ENCODE assay signal across 1 cellular context in the genomic region with DNA sequence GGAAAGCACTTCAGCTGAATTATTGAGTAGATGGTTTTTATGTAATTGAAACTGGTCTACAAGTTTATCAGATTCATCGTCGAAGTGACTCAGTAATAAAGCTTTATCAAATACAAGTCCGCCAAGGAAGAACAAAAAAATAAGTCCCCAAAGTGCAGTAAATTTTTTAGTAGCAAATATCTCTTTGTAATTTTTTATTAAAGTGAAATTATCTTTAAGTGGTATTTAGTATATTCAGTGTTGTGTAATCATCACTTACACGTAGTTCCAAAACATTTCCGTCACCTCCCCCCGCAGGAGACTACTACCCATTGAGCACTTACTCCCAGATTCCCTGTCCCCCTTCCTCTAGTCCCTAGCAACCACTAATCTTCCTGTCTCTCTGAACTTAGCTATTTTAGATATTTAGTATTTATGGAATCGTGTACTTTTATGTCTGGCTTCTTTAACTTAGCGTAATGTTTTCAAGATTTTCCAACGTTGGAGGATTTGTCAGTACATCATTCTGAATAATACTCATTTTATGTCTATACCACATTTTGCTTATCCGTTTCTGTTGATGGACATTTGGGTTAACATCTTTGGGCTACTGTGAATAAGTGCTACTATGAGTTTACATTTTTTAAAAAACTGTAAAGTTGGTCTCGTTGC.
TF ChIP-seq lines count a peak whose summit lies in the region.

No MANE protein-coding gene starts in this region.

TF ChIP-seq in HepG2, 621 proteins besides CTCF, POLR2A, EP300 and RAD21 (continued from another document and continues in another):
- TF ChIP-seq, protein P1, sequence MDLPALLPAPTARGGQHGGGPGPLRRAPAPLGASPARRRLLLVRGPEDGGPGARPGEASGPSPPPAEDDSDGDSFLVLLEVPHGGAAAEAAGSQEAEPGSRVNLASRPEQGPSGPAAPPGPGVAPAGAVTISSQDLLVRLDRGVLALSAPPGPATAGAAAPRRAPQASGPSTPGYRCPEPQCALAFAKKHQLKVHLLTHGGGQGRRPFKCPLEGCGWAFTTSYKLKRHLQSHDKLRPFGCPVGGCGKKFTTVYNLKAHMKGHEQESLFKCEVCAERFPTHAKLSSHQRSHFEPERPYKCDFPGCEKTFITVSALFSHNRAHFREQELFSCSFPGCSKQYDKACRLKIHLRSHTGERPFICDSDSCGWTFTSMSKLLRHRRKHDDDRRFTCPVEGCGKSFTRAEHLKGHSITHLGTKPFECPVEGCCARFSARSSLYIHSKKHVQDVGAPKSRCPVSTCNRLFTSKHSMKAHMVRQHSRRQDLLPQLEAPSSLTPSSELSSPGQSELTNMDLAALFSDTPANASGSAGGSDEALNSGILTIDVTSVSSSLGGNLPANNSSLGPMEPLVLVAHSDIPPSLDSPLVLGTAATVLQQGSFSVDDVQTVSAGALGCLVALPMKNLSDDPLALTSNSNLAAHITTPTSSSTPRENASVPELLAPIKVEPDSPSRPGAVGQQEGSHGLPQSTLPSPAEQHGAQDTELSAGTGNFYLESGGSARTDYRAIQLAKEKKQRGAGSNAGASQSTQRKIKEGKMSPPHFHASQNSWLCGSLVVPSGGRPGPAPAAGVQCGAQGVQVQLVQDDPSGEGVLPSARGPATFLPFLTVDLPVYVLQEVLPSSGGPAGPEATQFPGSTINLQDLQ (CRISPR knock-in tag; IDR thresholded peaks at IDR 0.05), result no peak
- peak; percentile 74 for TF ChIP-seq SSRP1 (CRISPR knock-in tag; IDR thresholded peaks at IDR 0.05)
- TF ChIP-seq ZNF383 (CRISPR knock-in tag; IDR thresholded peaks at IDR 0.05; ENCODE audit: borderline replicate concordance), result no peak
- TF ChIP-seq, protein P2, sequence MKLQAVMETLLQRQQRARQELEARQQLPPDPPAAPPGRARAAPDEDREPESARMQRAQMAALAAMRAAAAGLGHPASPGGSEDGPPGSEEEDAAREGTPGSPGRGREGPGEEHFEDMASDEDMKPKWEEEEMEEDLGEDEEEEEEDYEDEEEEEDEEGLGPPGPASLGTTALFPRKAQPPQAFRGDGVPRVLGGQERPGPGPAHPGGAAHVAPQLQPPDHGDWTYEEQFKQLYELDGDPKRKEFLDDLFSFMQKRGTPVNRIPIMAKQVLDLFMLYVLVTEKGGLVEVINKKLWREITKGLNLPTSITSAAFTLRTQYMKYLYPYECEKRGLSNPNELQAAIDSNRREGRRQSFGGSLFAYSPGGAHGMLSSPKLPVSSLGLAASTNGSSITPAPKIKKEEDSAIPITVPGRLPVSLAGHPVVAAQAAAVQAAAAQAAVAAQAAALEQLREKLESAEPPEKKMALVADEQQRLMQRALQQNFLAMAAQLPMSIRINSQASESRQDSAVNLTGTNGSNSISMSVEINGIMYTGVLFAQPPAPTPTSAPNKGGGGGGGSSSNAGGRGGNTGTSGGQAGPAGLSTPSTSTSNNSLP (IDR thresholded peaks at IDR 0.05; ENCODE audit: low read depth, low read length), result 0 out of 2 replicates have a peak, but pooled peaks have one; percentile 23
- TF ChIP-seq, protein P3, sequence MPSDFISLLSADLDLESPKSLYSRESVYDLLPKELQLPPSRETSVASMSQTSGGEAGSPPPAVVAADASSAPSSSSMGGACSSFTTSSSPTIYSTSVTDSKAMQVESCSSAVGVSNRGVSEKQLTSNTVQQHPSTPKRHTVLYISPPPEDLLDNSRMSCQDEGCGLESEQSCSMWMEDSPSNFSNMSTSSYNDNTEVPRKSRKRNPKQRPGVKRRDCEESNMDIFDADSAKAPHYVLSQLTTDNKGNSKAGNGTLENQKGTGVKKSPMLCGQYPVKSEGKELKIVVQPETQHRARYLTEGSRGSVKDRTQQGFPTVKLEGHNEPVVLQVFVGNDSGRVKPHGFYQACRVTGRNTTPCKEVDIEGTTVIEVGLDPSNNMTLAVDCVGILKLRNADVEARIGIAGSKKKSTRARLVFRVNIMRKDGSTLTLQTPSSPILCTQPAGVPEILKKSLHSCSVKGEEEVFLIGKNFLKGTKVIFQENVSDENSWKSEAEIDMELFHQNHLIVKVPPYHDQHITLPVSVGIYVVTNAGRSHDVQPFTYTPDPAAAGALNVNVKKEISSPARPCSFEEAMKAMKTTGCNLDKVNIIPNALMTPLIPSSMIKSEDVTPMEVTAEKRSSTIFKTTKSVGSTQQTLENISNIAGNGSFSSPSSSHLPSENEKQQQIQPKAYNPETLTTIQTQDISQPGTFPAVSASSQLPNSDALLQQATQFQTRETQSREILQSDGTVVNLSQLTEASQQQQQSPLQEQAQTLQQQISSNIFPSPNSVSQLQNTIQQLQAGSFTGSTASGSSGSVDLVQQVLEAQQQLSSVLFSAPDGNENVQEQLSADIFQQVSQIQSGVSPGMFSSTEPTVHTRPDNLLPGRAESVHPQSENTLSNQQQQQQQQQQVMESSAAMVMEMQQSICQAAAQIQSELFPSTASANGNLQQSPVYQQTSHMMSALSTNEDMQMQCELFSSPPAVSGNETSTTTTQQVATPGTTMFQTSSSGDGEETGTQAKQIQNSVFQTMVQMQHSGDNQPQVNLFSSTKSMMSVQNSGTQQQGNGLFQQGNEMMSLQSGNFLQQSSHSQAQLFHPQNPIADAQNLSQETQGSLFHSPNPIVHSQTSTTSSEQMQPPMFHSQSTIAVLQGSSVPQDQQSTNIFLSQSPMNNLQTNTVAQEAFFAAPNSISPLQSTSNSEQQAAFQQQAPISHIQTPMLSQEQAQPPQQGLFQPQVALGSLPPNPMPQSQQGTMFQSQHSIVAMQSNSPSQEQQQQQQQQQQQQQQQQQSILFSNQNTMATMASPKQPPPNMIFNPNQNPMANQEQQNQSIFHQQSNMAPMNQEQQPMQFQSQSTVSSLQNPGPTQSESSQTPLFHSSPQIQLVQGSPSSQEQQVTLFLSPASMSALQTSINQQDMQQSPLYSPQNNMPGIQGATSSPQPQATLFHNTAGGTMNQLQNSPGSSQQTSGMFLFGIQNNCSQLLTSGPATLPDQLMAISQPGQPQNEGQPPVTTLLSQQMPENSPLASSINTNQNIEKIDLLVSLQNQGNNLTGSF (CRISPR knock-in tag; IDR thresholded peaks at IDR 0.05), result no peak
- TF ChIP-seq ZNF841 (CRISPR knock-in tag; IDR thresholded peaks at IDR 0.05; ENCODE audit: borderline replicate concordance), result no peak
- no peak for TF ChIP-seq KLF15 (CRISPR knock-in tag; IDR thresholded peaks at IDR 0.05; ENCODE audit: borderline replicate concordance)
- no peak for TF ChIP-seq CREB1 (IDR thresholded peaks at IDR 0.05)
- peak; percentile 18; the same call in 1 of the 2 replicates for TF ChIP-seq CREB1 (CRISPR knock-in tag; IDR thresholded peaks at IDR 0.05)
- no peak for TF ChIP-seq ZNF546 (CRISPR knock-in tag; conservative IDR thresholded peaks at IDR 0.05)
- TF ChIP-seq EZH2 (conservative IDR thresholded peaks at IDR 0.05; ENCODE audit: low read depth, low read length), result no peak
- TF ChIP-seq EEA1 (CRISPR knock-in tag; IDR thresholded peaks at IDR 0.05; ENCODE audit: borderline replicate concordance), result no peak
- TF ChIP-seq ZNF761 (CRISPR knock-in tag; conservative IDR thresholded peaks at IDR 0.05), result no peak
- no peak for TF ChIP-seq ZNF878 (CRISPR knock-in tag; IDR thresholded peaks at IDR 0.05)
- TF ChIP-seq ZNF674 (CRISPR knock-in tag; IDR thresholded peaks at IDR 0.05; ENCODE audit: low read depth), result no peak
- TF ChIP-seq, protein P4, sequence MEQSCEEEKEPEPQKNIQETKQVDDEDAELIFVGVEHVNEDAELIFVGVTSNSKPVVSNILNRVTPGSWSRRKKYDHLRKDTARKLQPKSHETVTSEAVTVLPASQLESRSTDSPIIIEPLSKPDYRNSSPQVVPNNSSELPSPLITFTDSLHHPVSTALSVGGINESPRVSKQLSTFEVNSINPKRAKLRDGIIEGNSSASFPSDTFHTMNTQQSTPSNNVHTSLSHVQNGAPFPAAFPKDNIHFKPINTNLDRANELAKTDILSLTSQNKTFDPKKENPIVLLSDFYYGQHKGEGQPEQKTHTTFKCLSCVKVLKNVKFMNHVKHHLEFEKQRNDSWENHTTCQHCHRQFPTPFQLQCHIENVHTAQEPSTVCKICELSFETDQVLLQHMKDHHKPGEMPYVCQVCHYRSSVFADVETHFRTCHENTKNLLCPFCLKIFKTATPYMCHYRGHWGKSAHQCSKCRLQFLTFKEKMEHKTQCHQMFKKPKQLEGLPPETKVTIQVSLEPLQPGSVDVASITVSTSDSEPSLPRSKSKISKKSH (CRISPR knock-in tag; IDR thresholded peaks at IDR 0.05; ENCODE audit: borderline replicate concordance), result no peak
- TF ChIP-seq, protein P5, sequence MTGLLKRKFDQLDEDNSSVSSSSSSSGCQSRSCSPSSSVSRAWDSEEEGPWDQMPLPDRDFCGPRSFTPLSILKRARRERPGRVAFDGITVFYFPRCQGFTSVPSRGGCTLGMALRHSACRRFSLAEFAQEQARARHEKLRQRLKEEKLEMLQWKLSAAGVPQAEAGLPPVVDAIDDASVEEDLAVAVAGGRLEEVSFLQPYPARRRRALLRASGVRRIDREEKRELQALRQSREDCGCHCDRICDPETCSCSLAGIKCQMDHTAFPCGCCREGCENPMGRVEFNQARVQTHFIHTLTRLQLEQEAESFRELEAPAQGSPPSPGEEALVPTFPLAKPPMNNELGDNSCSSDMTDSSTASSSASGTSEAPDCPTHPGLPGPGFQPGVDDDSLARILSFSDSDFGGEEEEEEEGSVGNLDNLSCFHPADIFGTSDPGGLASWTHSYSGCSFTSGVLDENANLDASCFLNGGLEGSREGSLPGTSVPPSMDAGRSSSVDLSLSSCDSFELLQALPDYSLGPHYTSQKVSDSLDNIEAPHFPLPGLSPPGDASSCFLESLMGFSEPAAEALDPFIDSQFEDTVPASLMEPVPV (CRISPR knock-in tag; IDR thresholded peaks at IDR 0.05), result no peak
- TF ChIP-seq SP140L (CRISPR knock-in tag; IDR thresholded peaks at IDR 0.05; ENCODE audit: borderline replicate concordance), result no peak
- TF ChIP-seq, protein P6, sequence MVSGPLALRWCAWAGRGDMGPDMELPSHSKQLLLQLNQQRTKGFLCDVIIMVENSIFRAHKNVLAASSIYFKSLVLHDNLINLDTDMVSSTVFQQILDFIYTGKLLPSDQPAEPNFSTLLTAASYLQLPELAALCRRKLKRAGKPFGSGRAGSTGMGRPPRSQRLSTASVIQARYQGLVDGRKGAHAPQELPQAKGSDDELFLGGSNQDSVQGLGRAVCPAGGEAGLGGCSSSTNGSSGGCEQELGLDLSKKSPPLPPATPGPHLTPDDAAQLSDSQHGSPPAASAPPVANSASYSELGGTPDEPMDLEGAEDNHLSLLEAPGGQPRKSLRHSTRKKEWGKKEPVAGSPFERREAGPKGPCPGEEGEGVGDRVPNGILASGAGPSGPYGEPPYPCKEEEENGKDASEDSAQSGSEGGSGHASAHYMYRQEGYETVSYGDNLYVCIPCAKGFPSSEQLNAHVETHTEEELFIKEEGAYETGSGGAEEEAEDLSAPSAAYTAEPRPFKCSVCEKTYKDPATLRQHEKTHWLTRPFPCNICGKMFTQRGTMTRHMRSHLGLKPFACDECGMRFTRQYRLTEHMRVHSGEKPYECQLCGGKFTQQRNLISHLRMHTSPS (CRISPR knock-in tag; IDR thresholded peaks at IDR 0.05; ENCODE audit: low read depth), result no peak
- no peak for TF ChIP-seq GLI4 (CRISPR knock-in tag; IDR thresholded peaks at IDR 0.05; ENCODE audit: borderline replicate concordance)
- TF ChIP-seq NFYB (CRISPR knock-in tag; IDR thresholded peaks at IDR 0.05), result no peak
- no peak for TF ChIP-seq ZNF605 (CRISPR knock-in tag; IDR thresholded peaks at IDR 0.05)
- TF ChIP-seq PHF5A (CRISPR knock-in tag; IDR thresholded peaks at IDR 0.05; ENCODE audit: low read depth, unreplicated experiment), result no peak
- no peak for TF ChIP-seq ZNF713 (CRISPR knock-in tag; IDR thresholded peaks at IDR 0.05)
- no peak for TF ChIP-seq GFI1 (CRISPR knock-in tag; IDR thresholded peaks at IDR 0.05; ENCODE audit: borderline replicate concordance)
- no peak for TF ChIP-seq NRL (CRISPR knock-in tag; IDR thresholded peaks at IDR 0.05; ENCODE audit: borderline replicate concordance)
- TF ChIP-seq ZNF224 (CRISPR knock-in tag; IDR thresholded peaks at IDR 0.05), result no peak
- TF ChIP-seq ZBTB3 (CRISPR knock-in tag; IDR thresholded peaks at IDR 0.05; ENCODE audit: borderline replicate concordance, low read depth), result no peak
- TF ChIP-seq SCMH1 (CRISPR knock-in tag; IDR thresholded peaks at IDR 0.05; ENCODE audit: borderline replicate concordance), result no peak
- no peak for TF ChIP-seq STAT5B (CRISPR knock-in tag; IDR thresholded peaks at IDR 0.05)
- no peak for TF ChIP-seq KDM4B (CRISPR knock-in tag; IDR thresholded peaks at IDR 0.05)
- no peak for TF ChIP-seq ZNF234 (CRISPR knock-in tag; conservative IDR thresholded peaks at IDR 0.05)
- no peak for TF ChIP-seq KLF16 (CRISPR knock-in tag; IDR thresholded peaks at IDR 0.05)
- TF ChIP-seq ZNF441 (CRISPR knock-in tag; IDR thresholded peaks at IDR 0.05; ENCODE audit: borderline replicate concordance), result no peak
- TF ChIP-seq ZNF547 (CRISPR knock-in tag; IDR thresholded peaks at IDR 0.05), result no peak
- TF ChIP-seq, protein P7, sequence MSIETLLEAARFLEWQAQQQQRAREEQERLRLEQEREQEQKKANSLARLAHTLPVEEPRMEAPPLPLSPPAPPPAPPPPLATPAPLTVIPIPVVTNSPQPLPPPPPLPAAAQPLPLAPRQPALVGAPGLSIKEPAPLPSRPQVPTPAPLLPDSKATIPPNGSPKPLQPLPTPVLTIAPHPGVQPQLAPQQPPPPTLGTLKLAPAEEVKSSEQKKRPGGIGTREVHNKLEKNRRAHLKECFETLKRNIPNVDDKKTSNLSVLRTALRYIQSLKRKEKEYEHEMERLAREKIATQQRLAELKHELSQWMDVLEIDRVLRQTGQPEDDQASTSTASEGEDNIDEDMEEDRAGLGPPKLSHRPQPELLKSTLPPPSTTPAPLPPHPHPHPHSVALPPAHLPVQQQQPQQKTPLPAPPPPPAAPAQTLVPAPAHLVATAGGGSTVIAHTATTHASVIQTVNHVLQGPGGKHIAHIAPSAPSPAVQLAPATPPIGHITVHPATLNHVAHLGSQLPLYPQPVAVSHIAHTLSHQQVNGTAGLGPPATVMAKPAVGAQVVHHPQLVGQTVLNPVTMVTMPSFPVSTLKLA (IDR thresholded peaks at IDR 0.05), result no peak
- TF ChIP-seq ZNF672 (CRISPR knock-in tag; IDR thresholded peaks at IDR 0.05), result no peak
- TF ChIP-seq THYN1 (CRISPR knock-in tag; IDR thresholded peaks at IDR 0.05; ENCODE audit: borderline replicate concordance, low read depth), result no peak
- no peak for TF ChIP-seq NCOA5 (CRISPR knock-in tag; IDR thresholded peaks at IDR 0.05)
- TF ChIP-seq, protein P8, sequence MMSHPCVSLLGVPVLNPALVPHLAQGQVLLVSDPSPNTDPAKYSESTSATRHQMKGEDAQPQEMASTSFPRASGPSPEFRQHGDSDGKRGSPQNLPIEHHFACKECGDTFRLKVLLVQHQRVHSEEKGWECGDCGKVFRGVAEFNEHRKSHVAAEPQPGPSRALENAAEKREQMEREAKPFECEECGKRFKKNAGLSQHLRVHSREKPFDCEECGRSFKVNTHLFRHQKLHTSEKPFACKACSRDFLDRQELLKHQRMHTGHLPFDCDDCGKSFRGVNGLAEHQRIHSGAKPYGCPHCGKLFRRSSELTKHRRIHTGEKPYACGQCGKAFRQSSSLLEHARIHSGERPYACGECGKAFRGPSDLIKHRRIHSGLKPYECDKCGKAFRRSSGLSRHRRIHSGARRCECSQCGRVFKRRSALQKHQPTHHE (CRISPR knock-in tag; IDR thresholded peaks at IDR 0.05; ENCODE audit: borderline replicate concordance), result no peak
- peak; percentile 12; the same call in 1 of the 2 replicates for TF ChIP-seq HDAC1 (CRISPR knock-in tag; IDR thresholded peaks at IDR 0.05)
- no peak for TF ChIP-seq ZNF660 (CRISPR knock-in tag; IDR thresholded peaks at IDR 0.05; ENCODE audit: borderline replicate concordance, low read depth)
- TF ChIP-seq SYNCRIP (IDR thresholded peaks at IDR 0.05; ENCODE audit: insufficient read depth, low read depth, low read length), result no peak
- no peak for TF ChIP-seq SIN3A (IDR thresholded peaks at IDR 0.05; ENCODE audit: borderline replicate concordance, low read depth, low read length)
- no peak for TF ChIP-seq ZNF350 (CRISPR knock-in tag; IDR thresholded peaks at IDR 0.05; ENCODE audit: borderline replicate concordance, low read depth)
- no peak for TF ChIP-seq NFATC3 (CRISPR knock-in tag; IDR thresholded peaks at IDR 0.05)
- TF ChIP-seq SAP130 (CRISPR knock-in tag; IDR thresholded peaks at IDR 0.05; ENCODE audit: low read depth), result peak; percentile 55; the same call in 1 of the 2 replicates
- no peak for TF ChIP-seq ZNF256 (CRISPR knock-in tag; conservative IDR thresholded peaks at IDR 0.05)
